ENCODE assay signal across 8 cellular contexts in genomic region chr6:28446818-28447511, GRCh38. TPM values are rescaled to one million over a fixed set of nuclear protein-coding genes. Genes with fewer than 3 reads are reported as not detected.
A peak's percentile ranks its signal among the peaks of the same experiment; 100 is the strongest.
DNase-seq lines count a peak whose midpoint lies in the region; ATAC-seq and TF ChIP-seq lines count a peak whose summit lies in the region.

No MANE protein-coding gene starts in this region.

- no peak overlapping the region for H3K27ac ChIP-seq in CD4-positive, alpha-beta T cell (ENCODE audit: low read depth, low read length)
- H3K27ac ChIP-seq in colonic mucosa, result no peak overlapping the region
- no peak overlapping the region for H3K27ac ChIP-seq in neural cell (ENCODE audit: low read length)

- no peak overlapping the region for H3K27ac Mint-ChIP-seq in CD4-positive, alpha-beta T cell
- H3K27ac Mint-ChIP-seq in T-helper 17 cell, result no peak overlapping the region

- POLR2A ChIA-PET in CD4-positive, alpha-beta T cell (lab: Charles Lee), result interaction anchor here (0.6 kb wide), 1 partner anchor 103 kb away, joined by 3 read pairs; no protein-coding TSS in a partner anchor

- ATAC-seq in CD4-positive, alpha-beta T cell (ENCODE audit: poor library complexity), result no peak
- ATAC-seq in T-helper 17 cell (no peak), GM18519 (IDR thresholded peaks at IDR 0.05; ENCODE audit: low FRiP score, unreplicated experiment) (no peak)

- no peaks in the 10 kb centered on the region for H3K9me2 ChIP-seq in neural cell (ENCODE audit: insufficient read depth, low read length)

- CTCF ChIA-PET in CD4-positive, alpha-beta T cell (lab: Charles Lee), result no interaction called here

- H3K27me3 Mint-ChIP-seq in CD4-positive, alpha-beta T cell, result peaks cover 37% of the 10 kb centered on the region
- peaks cover 25% of the 10 kb centered on the region for H3K27me3 Mint-ChIP-seq in T-helper 17 cell

- TF ChIP-seq CTCF in CD4-positive, alpha-beta T cell (IDR thresholded peaks at IDR 0.05), result no peak
- TF ChIP-seq CTCF in colonic mucosa (IDR thresholded peaks at IDR 0.05), result no peak
- TF ChIP-seq CTCF in neural cell (IDR thresholded peaks at IDR 0.05; ENCODE audit: poor library complexity, severe bottlenecking), result no peak

- TF ChIP-seq RAD21 in neural cell (conservative IDR thresholded peaks at IDR 0.05), result no peak

- H3K27me3 ChIP-seq in CD4-positive, alpha-beta T cell (ENCODE audit: control insufficient read depth, insufficient read depth, low read length), result peaks cover 19% of the 10 kb centered on the region
- H3K27me3 ChIP-seq in colonic mucosa, result peaks cover 11% of the 10 kb centered on the region
- no peaks in the 10 kb centered on the region for H3K27me3 ChIP-seq in neural cell (ENCODE audit: insufficient read depth, low read depth, low read length)

- peak overlapping the region; percentile 40 for H3K4me2 ChIP-seq in neural cell (ENCODE audit: low read length)

- H3K4me3 ChIP-seq in colonic mucosa, result peak overlapping the region; percentile 13
- H3K4me3 ChIP-seq in neural cell (ENCODE audit: low read length), result peak overlapping the region; percentile 70

- no peak for DNase-seq in CD4-positive, alpha-beta T cell
- DNase-seq in LHCN-M2 (ENCODE audit: low read depth) (peak; percentile 13), colonic mucosa (no peak), NCI-H2196 treated with DMSO at 0.1 percent for 48 hours (lab: John Stamatoyannopoulos, UW; ENCODE audit: unreplicated experiment) (no peak), DMS114 treated with DMSO at 0.1 percent for 48 hours (lab: John Stamatoyannopoulos, UW; ENCODE audit: unreplicated experiment) (no peak), T-helper 17 cell (no peak)

- intact Hi-C loops in CD4-positive, alpha-beta T cell (cut with DNase I, micrococcal nuclease), result loop anchor here (5.0 to 10.0 kb wide), 4 partner anchors 90 to 972 kb away; partner anchors contain the start of genes ZNF184 (in 1 of the 2) and ZSCAN31 (in 1 of the 2)
- intact Hi-C loops in colonic mucosa (cut with DNase I), result no loop called here

- H2AFZ ChIP-seq in neural cell (ENCODE audit: low read depth, low read length), result peak overlapping the region; percentile 88

- H3K9me3 Mint-ChIP-seq in CD4-positive, alpha-beta T cell, result peaks cover 5% of the 10 kb centered on the region

- no peak for TF ChIP-seq EP300 in neural cell (conservative IDR thresholded peaks at IDR 0.05; ENCODE audit: poor library complexity, severe bottlenecking)

- H3K9ac ChIP-seq in colonic mucosa (ENCODE audit: low read depth in 2 of 2, low read length in 2 of 2) (no peak overlapping the region), neural cell (ENCODE audit: low read length) (peak overlapping the region; percentile 56)

- no peaks in the 10 kb centered on the region for H3K9me3 ChIP-seq in CD4-positive, alpha-beta T cell (ENCODE audit: control insufficient read depth, low read length)
- H3K9me3 ChIP-seq in colonic mucosa (no peaks in the 10 kb centered on the region), neural cell (ENCODE audit: low read length) (no peaks in the 10 kb centered on the region), T-helper 17 cell (ENCODE audit: control insufficient read depth, low read length, poor library complexity, severe bottlenecking) (no peaks in the 10 kb centered on the region)

- H3K4me3 Mint-ChIP-seq in CD4-positive, alpha-beta T cell, result peak overlapping the region; percentile 63
- H3K4me3 Mint-ChIP-seq in T-helper 17 cell, result no peak overlapping the region

- no peaks in the 10 kb centered on the region for H3F3A ChIP-seq in neural cell (ENCODE audit: insufficient read depth, low read length, poor library complexity, severe bottlenecking)

- H4K20me1 ChIP-seq in neural cell (ENCODE audit: insufficient read depth), result no peaks in the 10 kb centered on the region

- H3K4me1 ChIP-seq in colonic mucosa, result no peaks in the 10 kb centered on the region

- peaks cover 10% of the 10 kb centered on the region for H3K79me2 ChIP-seq in neural cell (replicated peaks; ENCODE audit: insufficient read depth, low read length)

- H3K36me3 ChIP-seq in colonic mucosa (no peaks in the 10 kb centered on the region), neural cell (ENCODE audit: insufficient read depth, low read length) (no peaks in the 10 kb centered on the region)

- H3K4me1 Mint-ChIP-seq in CD4-positive, alpha-beta T cell (ENCODE audit: low read depth), result peaks cover 43% of the 10 kb centered on the region
- peaks cover 9% of the 10 kb centered on the region for H3K4me1 Mint-ChIP-seq in T-helper 17 cell

- peaks cover 8% of the 10 kb centered on the region for H3K36me3 Mint-ChIP-seq in CD4-positive, alpha-beta T cell (ENCODE audit: low read depth)
- no peaks in the 10 kb centered on the region for H3K36me3 Mint-ChIP-seq in T-helper 17 cell (ENCODE audit: low read depth)

TF ChIP-seq in neural cell, 6 proteins besides CTCF, POLR2A, EP300 and RAD21:
- TF ChIP-seq POLR2AphosphoS5 (IDR thresholded peaks at IDR 0.05) (no peak), TAF1 (IDR thresholded peaks at IDR 0.05; ENCODE audit: low read depth) (no peak), SMC3 (conservative IDR thresholded peaks at IDR 0.05; ENCODE audit: poor library complexity) (no peak), MXI1 (conservative IDR thresholded peaks at IDR 0.05; ENCODE audit: poor library complexity, severe bottlenecking) (no peak), REST (IDR thresholded peaks at IDR 0.05; ENCODE audit: borderline replicate concordance) (no peak), EZH2 (IDR thresholded peaks at IDR 0.05; ENCODE audit: borderline replicate concordance, insufficient read depth, low read length, poor library complexity, severe bottlenecking) (no peak)
TF ChIP-seq in neural cell: peak in this region for 0.

RNA-seq across cellular contexts. Expression of gene ZSCAN23, which starts 3.7 kb away (rescaled TPM):
- under 1 TPM; 0.19 to 0.78 TPM for total RNA-seq in CD4-positive, alpha-beta T cell
- total RNA-seq in LHCN-M2 (2014; rRNA removed), result 1.9 and 2.1 TPM in 2 replicates
- 0.35 TPM for polyA plus RNA-seq in LHCN-M2 (2012)
- 1 to 10 TPM; 2.6 to 3.3 TPM for total RNA-seq in colonic mucosa
- polyA plus RNA-seq in neural cell, result 14.7 and 17.4 TPM in 2 replicates
- 30.4 and 32.5 TPM in 2 replicates for polyA minus RNA-seq in neural cell
- under 1 TPM; 0.12 to 0.52 TPM for total RNA-seq in T-helper 17 cell

RNA-seq across cellular contexts. Expression of gene ZSCAN12, which starts 47.4 kb away (rescaled TPM):
- total RNA-seq in CD4-positive, alpha-beta T cell, result 1 to 10 TPM; 2.0 to 2.3 TPM
- total RNA-seq in LHCN-M2 (2014; rRNA removed) (3.6 and 4.7 TPM in 2 replicates), colonic mucosa (1 to 10 TPM; 4.5 to 4.9 TPM), T-helper 17 cell (1 to 10 TPM; 2.9 TPM)
- polyA plus RNA-seq in LHCN-M2 (2012), result 1.0 TPM
- 20.3 and 20.6 TPM in 2 replicates for polyA plus RNA-seq in neural cell
- 27.3 and 29.3 TPM in 2 replicates for polyA minus RNA-seq in neural cell
